In genomic region chr7:126727930-126728331, GRCh38 we compare ENCODE assay signal across 11 cellular contexts.
DNase-seq lines count a peak whose midpoint lies in the region; ATAC-seq and TF ChIP-seq lines count a peak whose summit lies in the region.
"Had no signal": no experiment of that assay in that cellular context is flagged by ENCODE, and none has a peak within 500 bp of the region (broad histone marks: within the 10 kb centered on the region; RNA-seq: fewer than 3 reads in every experiment).

No MANE protein-coding gene starts in this region.

- TF ChIP-seq POLR2A in spleen (IDR thresholded peaks at IDR 0.05) (no peak), suprapubic skin (IDR thresholded peaks at IDR 0.05) (no peak)

- no peak overlapping the region for H3K4me3 Mint-ChIP-seq in effector memory CD8-positive, alpha-beta T cell

- BruUV-seq in PC-9 (replicated peaks; lab: Mats Ljungman, UMichigan): no TSS peak

- no peaks in the 10 kb centered on the region for H3K27me3 ChIP-seq in PC-9 (ENCODE audit: insufficient read depth, low read depth)
- H3K27me3 ChIP-seq in spleen (replicated peaks in 1 of 7): no peaks in the 10 kb centered on the region
- H3K27me3 ChIP-seq in suprapubic skin: no peaks in the 10 kb centered on the region
- H3K27me3 ChIP-seq: testis had no signal

- POLR2A ChIA-PET in AG04449 (lab: Yijun Ruan, JAX): no interaction called here
- POLR2A ChIA-PET in PC-9 (lab: Charles Lee; ENCODE audit: unreplicated experiment): no interaction called here

- H3K9me2 ChIP-seq in PC-9 (ENCODE audit: insufficient read depth): no peaks in the 10 kb centered on the region; the same call in 1 of the 2 replicates

- H3K27ac ChIP-seq in PC-9 (no peak overlapping the region), spleen (no peak overlapping the region), suprapubic skin (no peak overlapping the region)
- H3K27ac ChIP-seq: testis had no signal

- H4K20me1 ChIP-seq in PC-9 (ENCODE audit: insufficient read depth): no peaks in the 10 kb centered on the region

- H3K4me1 ChIP-seq in PC-9 (replicated peaks; ENCODE audit: insufficient read depth) (no peaks in the 10 kb centered on the region), spleen (no peaks in the 10 kb centered on the region), suprapubic skin (no peaks in the 10 kb centered on the region)
- H3K4me1 ChIP-seq: testis had no signal

- H3K27ac Mint-ChIP-seq in effector memory CD8-positive, alpha-beta T cell: no peak overlapping the region

- no peaks in the 10 kb centered on the region for H3K79me2 ChIP-seq in PC-9 (ENCODE audit: low read depth)

- CTCF ChIA-PET in AG04449 (lab: Yijun Ruan, JAX) (interaction anchor here (1.0 kb wide), 1 partner anchor 54 kb away, joined by 3 read pairs; no protein-coding TSS in a partner anchor), PC-9 (lab: Charles Lee) (interaction anchor here (0.8 kb wide), 1 partner anchor 29 kb away, joined by 4 read pairs; no protein-coding TSS in a partner anchor)

- WGBS in spleen, 5 donors: 58 to 82% (median 74%) methylated on average over 4 to 5 of the region's 5 CpGs
- 51% methylated on average over 5 of the region's 5 CpGs for WGBS in suprapubic skin

- no peak overlapping the region; the same call in 1 of the 2 replicates for H2AFZ ChIP-seq in PC-9

- peak; percentile 19 for DNase-seq in AG04449 (ENCODE audit: low read depth, low spot score)
- peak; percentile 69 for DNase-seq in H4 (ENCODE audit: low spot score)
- DNase-seq in PC-9: peak in 1 of 2 experiments; percentile 16
- DNase-seq in epithelial cell of esophagus (ENCODE audit: low read depth): peak; percentile 72
- no peak for DNase-seq in spleen
- DNase-seq in effector memory CD8-positive, alpha-beta T cell: no peak
- DNase-seq in suprapubic skin (ENCODE audit: low spot score in 2 of 2): no peak
- DNase-seq in superior temporal gyrus (ENCODE audit: extremely low spot score): no peak
- DNase-seq: activated effector memory CD4-positive, alpha-beta T cell treated with anti-CD3 and anti-CD28 coated beads, Interleukin-2, amount 50 U/mL, for 16 hours; NCI-H1930; testis had no signal

- H3K9me3 Mint-ChIP-seq in effector memory CD8-positive, alpha-beta T cell: peaks cover 0 to 16% of the 10 kb centered on the region in 2 donors

- H3K4me2 ChIP-seq in PC-9: peak overlapping the region; percentile 18; the same call in 1 of the 2 replicates

- ATAC-seq in effector memory CD8-positive, alpha-beta T cell (replicated peaks): no peak

- H3K36me3 ChIP-seq in PC-9 (ENCODE audit: low read depth): no peaks in the 10 kb centered on the region
- H3K36me3 ChIP-seq in spleen: no peaks in the 10 kb centered on the region
- no peaks in the 10 kb centered on the region for H3K36me3 ChIP-seq in suprapubic skin

- no peaks in the 10 kb centered on the region for H3K36me3 Mint-ChIP-seq in effector memory CD8-positive, alpha-beta T cell (ENCODE audit: insufficient read depth)

- H3K9me3 ChIP-seq in PC-9 (ENCODE audit: insufficient read depth, low read depth) (no peaks in the 10 kb centered on the region), spleen (no peaks in the 10 kb centered on the region), suprapubic skin (no peaks in the 10 kb centered on the region)
- H3K9me3 ChIP-seq: testis had no signal

- H3K4me3 ChIP-seq in AG04449 (ENCODE audit: low read depth, low read length) (no peak overlapping the region), PC-9 (no peak overlapping the region), epithelial cell of esophagus (ENCODE audit: low read length) (no peak overlapping the region), spleen (no peak overlapping the region), suprapubic skin (no peak overlapping the region)
- H3K4me3 ChIP-seq: testis had no signal

- intact Hi-C loops in PC-9 (cut with micrococcal nuclease; ENCODE audit: unreplicated experiment): no loop called here
- intact Hi-C loops in spleen (cut with DNase I; ENCODE audit: low total_unique reads): no loop called here

- H3F3A ChIP-seq in PC-9 (ENCODE audit: insufficient read depth, low read depth): no peaks in the 10 kb centered on the region

- TF ChIP-seq CTCF in AG04449 (IDR thresholded peaks at IDR 0.05; ENCODE audit: insufficient read depth, low read length, missing control alignments) (no peak), PC-9 (conservative IDR thresholded peaks at IDR 0.05) (no peak), epithelial cell of esophagus (IDR thresholded peaks at IDR 0.05; ENCODE audit: insufficient read depth, low read depth, low read length, missing control alignments) (no peak), spleen (IDR thresholded peaks at IDR 0.05 in 8 of 11, conservative IDR thresholded peaks at IDR 0.05 in 3 of 11) (no peak), suprapubic skin (IDR thresholded peaks at IDR 0.05) (no peak)

- no peak for TF ChIP-seq EP300 in suprapubic skin (IDR thresholded peaks at IDR 0.05)

- H3K27me3 Mint-ChIP-seq in effector memory CD8-positive, alpha-beta T cell: no peaks in the 10 kb centered on the region

- peaks cover 0 to 4% of the 10 kb centered on the region in 2 donors for H3K4me1 Mint-ChIP-seq in effector memory CD8-positive, alpha-beta T cell (ENCODE audit: low read depth in 2 of 2)

Comparison
In these comparisons a context has a peak if more than half of its experiments do, and no peak if none do; other contexts are left out.
1. DNase-seq: peak in AG04449 (single experiment), H4 (single experiment) and epithelial cell of esophagus (single experiment); none in spleen (single experiment), effector memory CD8-positive, alpha-beta T cell (0 of 3), suprapubic skin (0 of 2) and superior temporal gyrus (single experiment).